Comparison of ENCODE assay signal across 18 cellular contexts in genomic region chrX:26889574-26889973, GRCh38.
"Had no signal": no experiment of that assay in that cellular context is flagged by ENCODE, and none has a peak within 500 bp of the region (broad histone marks: within the 10 kb centered on the region; RNA-seq: fewer than 3 reads in every experiment).

No MANE protein-coding gene starts in this region.

- H3K27me3 ChIP-seq: brain microvascular endothelial cell, right atrium auricular region, stomach, tibial artery, vagina had no signal

- DNase-seq: activated CD4-positive, alpha-beta T cell treated with anti-CD3 and anti-CD28 coated beads, Interleukin-2, amount 50 U/mL, for 1 hour; activated effector memory CD4-positive, alpha-beta T cell treated with Interleukin-2 at 50 U/mL for 16 hours; activated T-cell treated with anti-CD3 and anti-CD28 coated beads, Interleukin-2, amount 50 U/mL, for 1 hour; amygdala; brain microvascular endothelial cell; effector memory CD8-positive, alpha-beta T cell; head of caudate nucleus; islet precursor cell; mammary epithelial cell; natural killer cell; small intestine; stomach; tibial artery had no signal

- H3K36me3 ChIP-seq: brain microvascular endothelial cell, right atrium auricular region, stomach, tibial artery, vagina had no signal

- H3K27ac ChIP-seq: brain microvascular endothelial cell, epithelial cell of prostate, right atrium auricular region, stomach, tibial artery, vagina had no signal

- H3K9me3 ChIP-seq: vagina had no signal

- H3K4me1 ChIP-seq: right atrium auricular region, stomach, tibial artery, vagina had no signal

- H3K4me3 ChIP-seq: right atrium auricular region, stomach, tibial artery, vagina had no signal

- ATAC-seq: activated naive CD4-positive, alpha-beta T cell treated with anti-CD3 and anti-CD28 coated beads, Interleukin-2, amount 50 U/mL, for 72 hours; effector memory CD8-positive, alpha-beta T cell; left lobe of liver; natural killer cell had no signal
